ENCODE assay signal across 26 cellular contexts in genomic region chr4:118226611-118227010, GRCh38.
"Had no signal": no experiment of that assay in that cellular context is flagged by ENCODE, and none has a peak within 500 bp of the region (broad histone marks: within the 10 kb centered on the region; RNA-seq: fewer than 3 reads in every experiment).

No MANE protein-coding gene starts in this region.

- H3K36me3 Mint-ChIP-seq: activated CD4-positive, alpha-beta memory T cell treated with anti-CD3 and anti-CD28 coated beads for 36 hours; activated naive CD4-positive, alpha-beta T cell treated with anti-CD3 and anti-CD28 coated beads, Interleukin-2, amount 10 ng/mL, durations not matched to agents 7 days and 5 days; activated naive CD4-positive, alpha-beta T cell treated with anti-CD3 and anti-CD28 coated beads, Interleukin-2, amount 50 U/mL, for 72 hours; activated naive CD8-positive, alpha-beta T cell treated with anti-CD3 and anti-CD28 coated beads, Interleukin-2, amount 10 ng/mL, durations not matched to agents 7 days and 5 days; brain had no signal

- H3K9me3 Mint-ChIP-seq: activated CD4-positive, alpha-beta memory T cell treated with anti-CD3 and anti-CD28 coated beads for 36 hours; activated CD4-positive, alpha-beta T cell treated with anti-CD3 and anti-CD28 coated beads, Interleukin-2, amount 10 ng/mL, durations not matched to agents 24 days and 14 days; activated naive CD4-positive, alpha-beta T cell treated with anti-CD3 and anti-CD28 coated beads, Interleukin-2, amount 10 ng/mL, durations not matched to agents 7 days and 5 days; activated naive CD4-positive, alpha-beta T cell treated with anti-CD3 and anti-CD28 coated beads, Interleukin-2, amount 50 U/mL, for 72 hours; activated naive CD8-positive, alpha-beta T cell treated with anti-CD3 and anti-CD28 coated beads, Interleukin-2, amount 10 ng/mL, durations not matched to agents 7 days and 5 days; activated T-cell treated with anti-CD3 and anti-CD28 coated beads, Interleukin-2, amount 50 U/mL, for 24 hours; activated T-cell treated with anti-CD3 and anti-CD28 coated beads, Interleukin-2, amount 50 U/mL, for 72 hours; brain had no signal

- DNase-seq: activated CD4-positive, alpha-beta memory T cell treated with anti-CD3 and anti-CD28 coated beads for 36 hours; activated CD4-positive, alpha-beta T cell treated with anti-CD3 and anti-CD28 coated beads for 36 hours; activated CD4-positive, alpha-beta T cell treated with anti-CD3 and anti-CD28 coated beads, Interleukin-2, amount 10 ng/mL, durations not matched to agents 24 days and 14 days; activated CD4-positive, CD25-positive, alpha-beta regulatory T cell; activated CD4-positive, CD25-positive, alpha-beta regulatory T cell treated with anti-CD3 and anti-CD28 coated beads, Interleukin-2, amount 50 U/mL, for 72 hours; activated CD8-positive, alpha-beta memory T cell treated with anti-CD3 and anti-CD28 coated beads, Interleukin-2, amount 50 U/mL, for 48 hours; activated gamma-delta T cell; activated naive CD4-positive, alpha-beta T cell; activated naive CD4-positive, alpha-beta T cell treated with anti-CD3 and anti-CD28 coated beads, Interleukin-2, amount 10 ng/mL, durations not matched to agents 7 days and 5 days; activated naive CD8-positive, alpha-beta T cell treated with anti-CD3 and anti-CD28 coated beads, Interleukin-2, amount 10 ng/mL, durations not matched to agents 7 days and 5 days; activated T-cell treated with anti-CD3 and anti-CD28 coated beads for 4 hours; activated T-cell treated with anti-CD3 and anti-CD28 coated beads, Interleukin-2, amount 50 U/mL, for 24 hours; activated T-cell treated with anti-CD3 and anti-CD28 coated beads, Interleukin-2, amount 50 U/mL, for 72 hours; central memory CD4-positive, alpha-beta T cell; cerebellar nuclear complex; colonic mucosa; effector CD8-positive, alpha-beta T cell; esophagus squamous epithelium; head of caudate nucleus; T-helper 2 cell had no signal

- H3K4me1 ChIP-seq: ascending aorta, breast epithelium, colonic mucosa, esophagus squamous epithelium had no signal

- H3K27ac Mint-ChIP-seq: activated CD4-positive, alpha-beta memory T cell treated with anti-CD3 and anti-CD28 coated beads for 36 hours; activated CD4-positive, alpha-beta T cell treated with anti-CD3 and anti-CD28 coated beads for 36 hours; activated CD4-positive, alpha-beta T cell treated with anti-CD3 and anti-CD28 coated beads, Interleukin-2, amount 10 ng/mL, durations not matched to agents 24 days and 14 days; activated naive CD4-positive, alpha-beta T cell treated with anti-CD3 and anti-CD28 coated beads, Interleukin-2, amount 10 ng/mL, durations not matched to agents 7 days and 5 days; activated naive CD4-positive, alpha-beta T cell treated with anti-CD3 and anti-CD28 coated beads, Interleukin-2, amount 50 U/mL, for 72 hours; activated naive CD8-positive, alpha-beta T cell treated with anti-CD3 and anti-CD28 coated beads, Interleukin-2, amount 10 ng/mL, durations not matched to agents 7 days and 5 days; activated T-cell treated with anti-CD3 and anti-CD28 coated beads, Interleukin-2, amount 50 U/mL, for 24 hours; activated T-cell treated with anti-CD3 and anti-CD28 coated beads, Interleukin-2, amount 50 U/mL, for 72 hours; brain had no signal

- H3K4me3 Mint-ChIP-seq: activated CD4-positive, alpha-beta memory T cell treated with anti-CD3 and anti-CD28 coated beads for 36 hours; activated CD4-positive, alpha-beta T cell treated with anti-CD3 and anti-CD28 coated beads for 36 hours; activated CD4-positive, alpha-beta T cell treated with anti-CD3 and anti-CD28 coated beads, Interleukin-2, amount 10 ng/mL, durations not matched to agents 24 days and 14 days; activated naive CD4-positive, alpha-beta T cell treated with anti-CD3 and anti-CD28 coated beads, Interleukin-2, amount 10 ng/mL, durations not matched to agents 7 days and 5 days; activated naive CD8-positive, alpha-beta T cell treated with anti-CD3 and anti-CD28 coated beads, Interleukin-2, amount 10 ng/mL, durations not matched to agents 7 days and 5 days; activated T-cell treated with anti-CD3 and anti-CD28 coated beads, Interleukin-2, amount 50 U/mL, for 24 hours; activated T-cell treated with anti-CD3 and anti-CD28 coated beads, Interleukin-2, amount 50 U/mL, for 72 hours; brain had no signal

- H3K27me3 Mint-ChIP-seq: activated naive CD8-positive, alpha-beta T cell treated with anti-CD3 and anti-CD28 coated beads, Interleukin-2, amount 10 ng/mL, durations not matched to agents 7 days and 5 days had no signal

- H3K27me3 ChIP-seq: ascending aorta, breast epithelium, cardiac muscle cell, colonic mucosa, esophagus squamous epithelium had no signal

- H3K27ac ChIP-seq: ascending aorta, breast epithelium, cardiac muscle cell, colonic mucosa, epithelial cell of prostate, esophagus squamous epithelium had no signal

- H3K9me3 ChIP-seq: ascending aorta, breast epithelium, colonic mucosa, esophagus squamous epithelium had no signal

- H3K36me3 ChIP-seq: ascending aorta, breast epithelium, cardiac muscle cell, colonic mucosa, esophagus squamous epithelium had no signal

- ATAC-seq: activated CD4-positive, alpha-beta T cell treated with anti-CD3 and anti-CD28 coated beads for 36 hours; activated naive CD4-positive, alpha-beta T cell treated with anti-CD3 and anti-CD28 coated beads, Interleukin-2, amount 50 U/mL, for 72 hours; activated T-cell treated with anti-CD3 and anti-CD28 coated beads, Interleukin-2, amount 50 U/mL, for 72 hours had no signal

- H3K4me3 ChIP-seq: ascending aorta, breast epithelium, cardiac muscle cell, colonic mucosa, esophagus squamous epithelium had no signal

- H3K4me1 Mint-ChIP-seq: activated CD4-positive, alpha-beta T cell treated with anti-CD3 and anti-CD28 coated beads for 36 hours; activated CD4-positive, alpha-beta T cell treated with anti-CD3 and anti-CD28 coated beads, Interleukin-2, amount 10 ng/mL, durations not matched to agents 24 days and 14 days; activated naive CD4-positive, alpha-beta T cell treated with anti-CD3 and anti-CD28 coated beads, Interleukin-2, amount 10 ng/mL, durations not matched to agents 7 days and 5 days; activated naive CD8-positive, alpha-beta T cell treated with anti-CD3 and anti-CD28 coated beads, Interleukin-2, amount 10 ng/mL, durations not matched to agents 7 days and 5 days; brain had no signal
